ENCODE assay signal across 8 cellular contexts in the genomic region with DNA sequence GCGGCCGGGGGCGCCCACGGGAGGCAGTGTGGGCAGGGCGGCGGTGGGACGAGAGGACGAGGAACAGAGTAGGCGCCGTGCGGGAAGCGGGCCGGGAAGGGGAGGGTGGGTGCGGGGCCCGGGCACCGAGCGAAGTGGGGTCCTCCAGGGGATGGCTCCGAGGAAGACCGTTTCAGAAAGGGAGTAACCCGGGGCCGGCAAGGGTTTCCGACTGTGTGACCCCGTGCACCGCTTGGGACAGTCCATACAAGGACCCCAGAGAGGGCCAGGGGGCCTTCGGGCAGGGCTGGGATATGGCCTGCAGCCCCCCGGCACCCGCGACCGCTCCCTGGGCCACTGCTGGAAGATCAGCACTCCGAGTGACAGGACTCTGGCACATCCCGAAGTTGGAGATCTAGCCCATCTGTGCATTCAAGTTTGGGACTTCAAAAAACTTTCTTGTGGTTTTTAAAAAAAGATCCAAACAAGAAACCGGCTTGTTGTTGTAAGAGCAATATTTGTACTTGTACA. TPM values are rescaled to one million over a fixed set of nuclear protein-coding genes. Genes with fewer than 3 reads are reported as not detected.
DNase-seq lines count a peak whose midpoint lies in the region; ATAC-seq and TF ChIP-seq lines count a peak whose summit lies in the region.

No MANE protein-coding gene starts in this region.

- H3K27ac ChIP-seq in fibroblast of lung (ENCODE audit: insufficient read depth, low read length): no peak overlapping the region

- no peaks in the 10 kb centered on the region for H3K36me3 Mint-ChIP-seq in activated CD4-positive, alpha-beta T cell treated with anti-CD3 and anti-CD28 coated beads for 36 hours (ENCODE audit: low read depth)
- H3K36me3 Mint-ChIP-seq in WTC11: peaks cover 7% of the 10 kb centered on the region

- no peaks in the 10 kb centered on the region for H4K20me1 ChIP-seq in fibroblast of lung (ENCODE audit: control insufficient read depth, extremely low read depth, insufficient read depth, low read length)

- H3K79me2 ChIP-seq in fibroblast of lung (ENCODE audit: control insufficient read depth, insufficient read depth, low read length): no peaks in the 10 kb centered on the region

- H3K4me2 ChIP-seq in fibroblast of lung (ENCODE audit: extremely low read depth, insufficient read depth, low read length): peak overlapping the region; percentile 68

- TF ChIP-seq CTCF in WTC11 (IDR thresholded peaks at IDR 0.05): no peak
- no peak for TF ChIP-seq CTCF in fibroblast of lung (conservative IDR thresholded peaks at IDR 0.05 in 1 of 2, IDR thresholded peaks at IDR 0.05 in 1 of 2; ENCODE audit: low read depth in 1 of 2, low read length in 2 of 2)
- TF ChIP-seq CTCF in omental fat pad (IDR thresholded peaks at IDR 0.05): no peak

- peak overlapping the region; percentile 49 for H3K9ac ChIP-seq in fibroblast of lung (ENCODE audit: insufficient read depth, low read length)

- H3K27ac Mint-ChIP-seq in activated CD4-positive, alpha-beta T cell treated with anti-CD3 and anti-CD28 coated beads for 36 hours: no peak overlapping the region
- H3K27ac Mint-ChIP-seq in WTC11: no peak overlapping the region

- peak overlapping the region; percentile 50 for H3K4me3 Mint-ChIP-seq in activated CD4-positive, alpha-beta T cell treated with anti-CD3 and anti-CD28 coated beads for 36 hours
- peak overlapping the region; percentile 68 for H3K4me3 Mint-ChIP-seq in WTC11

- no peaks in the 10 kb centered on the region for H3K9me3 Mint-ChIP-seq in activated CD4-positive, alpha-beta T cell treated with anti-CD3 and anti-CD28 coated beads for 36 hours (ENCODE audit: low read depth)
- H3K9me3 Mint-ChIP-seq in WTC11: peaks cover 7% of the 10 kb centered on the region; the same call in 1 of the 2 replicates

- H3K27me3 Mint-ChIP-seq in activated CD4-positive, alpha-beta T cell treated with anti-CD3 and anti-CD28 coated beads for 36 hours: peaks cover 2% of the 10 kb centered on the region
- H3K27me3 Mint-ChIP-seq in WTC11 (ENCODE audit: low read depth): peaks cover 19% of the 10 kb centered on the region

- intact Hi-C loops in activated CD4-positive, alpha-beta T cell treated with anti-CD3 and anti-CD28 coated beads for 36 hours (cut with DNase I, micrococcal nuclease): loop anchor here in 1 of 2 experiments (1.0 to 5.0 kb wide), 5 partner anchors 91 to 675 kb away; a partner anchor contains a TSS

- no peaks in the 10 kb centered on the region for H3K9me3 ChIP-seq in fibroblast of lung (ENCODE audit: control insufficient read depth, insufficient read depth, low read depth, low read length)

- H3K27me3 ChIP-seq in fibroblast of lung (ENCODE audit: control insufficient read depth, insufficient read depth, low read length): no peaks in the 10 kb centered on the region

- POLR2A ChIA-PET in activated CD4-positive, alpha-beta T cell treated with anti-CD3 and anti-CD28 coated beads for 36 hours (lab: Charles Lee): no interaction called here
- POLR2A ChIA-PET in WTC11 (lab: Charles Lee): interaction anchor here (1.2 kb wide), 1 partner anchor 198 kb away, joined by 3 read pairs; no protein-coding TSS in a partner anchor

- peaks cover 3% of the 10 kb centered on the region for H3K4me1 ChIP-seq in fibroblast of lung (ENCODE audit: control insufficient read depth, extremely low read depth, insufficient read depth, low read length)

- H2AFZ ChIP-seq in fibroblast of lung (ENCODE audit: low read length): peak overlapping the region; percentile 2

- CTCF ChIA-PET in activated CD4-positive, alpha-beta T cell treated with anti-CD3 and anti-CD28 coated beads for 36 hours (lab: Charles Lee): interaction anchor here (0.5 to 1.2 kb wide), 4 partner anchors 14 to 222 kb away, joined by 3 to 7 read pairs (median 3); no protein-coding TSS in a partner anchor
- CTCF ChIA-PET in WTC11 (lab: Charles Lee): interaction anchor here (0.8 to 1.7 kb wide), 6 partner anchors 36 to 198 kb away, joined by 3 to 10 read pairs (median 4); no protein-coding TSS in a partner anchor

- no peaks in the 10 kb centered on the region for H3K36me3 ChIP-seq in fibroblast of lung (ENCODE audit: control insufficient read depth, insufficient read depth, low read length)

- peaks cover 2% of the 10 kb centered on the region for H3K4me1 Mint-ChIP-seq in activated CD4-positive, alpha-beta T cell treated with anti-CD3 and anti-CD28 coated beads for 36 hours
- H3K4me1 Mint-ChIP-seq in WTC11: peaks cover 15% of the 10 kb centered on the region

- ATAC-seq in activated CD4-positive, alpha-beta T cell treated with anti-CD3 and anti-CD28 coated beads for 36 hours: no peak
- peak; percentile 10 for ATAC-seq in WTC11
- peak; percentile 37 for ATAC-seq in omental fat pad (ENCODE audit: low FRiP score)

- peak overlapping the region; percentile 46 to 76 (median 61) for H3K4me3 ChIP-seq in fibroblast of lung (replicated peaks in 1 of 4; ENCODE audit: control extremely low read depth in 1 of 4, insufficient read depth in 1 of 4, low read depth in 3 of 4, low read length in 4 of 4)

- DNase-seq in activated CD4-positive, alpha-beta T cell treated with anti-CD3 and anti-CD28 coated beads for 36 hours: no peak
- DNase-seq in activated CD4-positive, alpha-beta T cell treated with anti-CD3 and anti-CD28 coated beads for 1 hour: no peak
- DNase-seq in WTC11 (ENCODE audit: low spot score) (peak; percentile 37), fibroblast of lung (ENCODE audit: low read depth in 2 of 2) (peak; percentile 36 to 85), omental fat pad (ENCODE audit: low spot score) (no peak), OCI-M2 (lab: John Stamatoyannopoulos, UW; ENCODE audit: unreplicated experiment) (no peak), cortex of kidney (lab: John Stamatoyannopoulos, UW) (no peak), occipital lobe (lab: John Stamatoyannopoulos, UW) (no peak)

TF ChIP-seq in WTC11, 78 proteins besides CTCF, POLR2A, EP300 and RAD21 (continues in another document):
- TF ChIP-seq TEAD4 (CRISPR knock-in tag; IDR thresholded peaks at IDR 0.05): no peak
- no peak for TF ChIP-seq ZNF416 (CRISPR knock-in tag; IDR thresholded peaks at IDR 0.05)
- TF ChIP-seq, protein P1, sequence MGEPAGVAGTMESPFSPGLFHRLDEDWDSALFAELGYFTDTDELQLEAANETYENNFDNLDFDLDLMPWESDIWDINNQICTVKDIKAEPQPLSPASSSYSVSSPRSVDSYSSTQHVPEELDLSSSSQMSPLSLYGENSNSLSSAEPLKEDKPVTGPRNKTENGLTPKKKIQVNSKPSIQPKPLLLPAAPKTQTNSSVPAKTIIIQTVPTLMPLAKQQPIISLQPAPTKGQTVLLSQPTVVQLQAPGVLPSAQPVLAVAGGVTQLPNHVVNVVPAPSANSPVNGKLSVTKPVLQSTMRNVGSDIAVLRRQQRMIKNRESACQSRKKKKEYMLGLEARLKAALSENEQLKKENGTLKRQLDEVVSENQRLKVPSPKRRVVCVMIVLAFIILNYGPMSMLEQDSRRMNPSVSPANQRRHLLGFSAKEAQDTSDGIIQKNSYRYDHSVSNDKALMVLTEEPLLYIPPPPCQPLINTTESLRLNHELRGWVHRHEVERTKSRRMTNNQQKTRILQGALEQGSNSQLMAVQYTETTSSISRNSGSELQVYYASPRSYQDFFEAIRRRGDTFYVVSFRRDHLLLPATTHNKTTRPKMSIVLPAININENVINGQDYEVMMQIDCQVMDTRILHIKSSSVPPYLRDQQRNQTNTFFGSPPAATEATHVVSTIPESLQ (CRISPR knock-in tag; IDR thresholded peaks at IDR 0.05): no peak
- TF ChIP-seq, protein P2, sequence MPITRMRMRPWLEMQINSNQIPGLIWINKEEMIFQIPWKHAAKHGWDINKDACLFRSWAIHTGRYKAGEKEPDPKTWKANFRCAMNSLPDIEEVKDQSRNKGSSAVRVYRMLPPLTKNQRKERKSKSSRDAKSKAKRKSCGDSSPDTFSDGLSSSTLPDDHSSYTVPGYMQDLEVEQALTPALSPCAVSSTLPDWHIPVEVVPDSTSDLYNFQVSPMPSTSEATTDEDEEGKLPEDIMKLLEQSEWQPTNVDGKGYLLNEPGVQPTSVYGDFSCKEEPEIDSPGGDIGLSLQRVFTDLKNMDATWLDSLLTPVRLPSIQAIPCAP (CRISPR knock-in tag; IDR thresholded peaks at IDR 0.05): no peak
- no peak for TF ChIP-seq NR3C1 (CRISPR knock-in tag; conservative IDR thresholded peaks at IDR 0.05; ENCODE audit: low read depth)
- TF ChIP-seq ELF4 (CRISPR knock-in tag; IDR thresholded peaks at IDR 0.05; ENCODE audit: low read depth): no peak
- TF ChIP-seq EMX1 (CRISPR knock-in tag; IDR thresholded peaks at IDR 0.05): no peak
- TF ChIP-seq, protein P3, sequence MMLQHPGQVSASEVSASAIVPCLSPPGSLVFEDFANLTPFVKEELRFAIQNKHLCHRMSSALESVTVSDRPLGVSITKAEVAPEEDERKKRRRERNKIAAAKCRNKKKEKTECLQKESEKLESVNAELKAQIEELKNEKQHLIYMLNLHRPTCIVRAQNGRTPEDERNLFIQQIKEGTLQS (CRISPR knock-in tag; conservative IDR thresholded peaks at IDR 0.05): no peak
- TF ChIP-seq NFATC4 (CRISPR knock-in tag; IDR thresholded peaks at IDR 0.05): no peak
- TF ChIP-seq ZNF423 (CRISPR knock-in tag; IDR thresholded peaks at IDR 0.05): no peak
- TF ChIP-seq, protein P4, sequence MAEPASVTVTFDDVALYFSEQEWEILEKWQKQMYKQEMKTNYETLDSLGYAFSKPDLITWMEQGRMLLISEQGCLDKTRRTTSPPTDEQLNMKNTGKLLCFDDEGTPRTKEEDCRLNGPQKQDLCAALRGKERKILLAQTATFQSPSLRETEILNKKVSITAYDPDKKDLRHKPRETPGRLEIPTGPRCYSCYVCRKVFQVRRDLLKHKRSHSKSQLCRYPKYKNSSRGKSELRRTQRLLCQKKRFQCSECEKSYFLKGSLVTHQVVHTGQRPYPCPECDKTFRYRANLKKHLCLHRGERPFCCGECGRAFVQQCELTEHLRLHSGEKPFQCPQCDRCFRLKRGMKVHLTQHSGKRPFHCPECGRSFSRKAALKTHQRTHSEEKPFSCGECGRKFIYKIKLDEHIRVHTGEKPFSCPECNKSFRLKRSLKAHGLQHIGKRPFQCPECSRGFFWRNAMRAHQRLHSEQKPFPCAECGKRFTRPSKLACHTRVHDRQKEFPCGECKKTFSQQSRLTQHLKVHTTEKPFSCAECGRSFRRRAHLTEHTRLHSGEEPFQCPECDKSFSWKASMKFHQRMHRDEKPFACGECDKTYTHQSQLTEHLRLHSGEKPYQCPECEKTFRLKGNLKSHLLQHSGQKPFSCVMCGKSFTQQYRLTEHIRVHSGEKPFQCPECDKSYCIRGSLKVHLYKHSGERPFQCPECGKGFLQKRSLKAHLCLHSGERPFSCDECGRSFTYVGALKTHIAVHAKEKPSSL (CRISPR knock-in tag; conservative IDR thresholded peaks at IDR 0.05): no peak

RNA-seq across cellular contexts. Expression of a gene that starts 0.4 kb away (rescaled TPM):
- total RNA-seq in activated CD4-positive, alpha-beta T cell treated with anti-CD3 and anti-CD28 coated beads for 36 hours: 1 to 10 TPM in 1 of 2 experiments, under 1 TPM in 1; 0.82 to 1.3 TPM
- 21.8 to 27.6 TPM (median 23.9 TPM) in 3 replicates for total RNA-seq in WTC11 (2021)
- total RNA-seq in fibroblast of lung: 26.7 and 35.2 TPM in 2 replicates
- polyA plus RNA-seq in fibroblast of lung: 31.1 and 32.6 TPM in 2 replicates
- polyA plus RNA-seq in fibroblast of lung (2012): 25.6 and 30.4 TPM in 2 replicates
- 35.5 and 64.8 TPM in 2 replicates for polyA minus RNA-seq in fibroblast of lung (ENCODE audit: low replicate concordance)
- total RNA-seq in omental fat pad: 10 to 100 TPM; 23.4 to 43.3 (median 29.4) TPM
- total RNA-seq in occipital lobe: 8.4 TPM

Comparison
In these comparisons a context has a peak if more than half of its experiments do, and no peak if none do; other contexts are left out.
1. DNase-seq: peak in WTC11 (single experiment) and fibroblast of lung (2 of 2); none in activated CD4-positive, alpha-beta T cell treated with anti-CD3 and anti-CD28 coated beads for 36 hours (single experiment), activated CD4-positive, alpha-beta T cell treated with anti-CD3 and anti-CD28 coated beads for 1 hour (single experiment), omental fat pad (single experiment), OCI-M2 (single experiment), cortex of kidney (single experiment) and occipital lobe (single experiment).